Comparison of ENCODE assay signal across 20 cellular contexts in the genomic region with DNA sequence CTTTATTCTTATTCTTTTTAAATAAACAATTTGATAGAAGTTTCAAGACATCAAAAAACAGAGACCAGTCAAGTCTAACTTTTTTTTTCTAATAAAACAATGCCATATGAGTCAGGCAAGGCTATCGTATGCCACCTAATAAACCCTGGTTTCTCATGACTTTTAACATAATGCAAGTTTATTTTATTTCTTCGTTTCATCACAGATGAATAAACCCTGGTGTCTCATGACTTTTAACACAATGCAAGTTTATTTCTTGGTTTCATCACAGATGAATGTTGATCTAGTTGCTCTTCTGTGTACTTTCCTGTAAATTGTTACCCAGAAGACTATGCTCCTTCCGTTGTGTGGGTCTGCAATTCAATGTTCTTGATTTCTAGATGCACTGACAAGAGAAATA.
"Had no signal": no experiment of that assay in that cellular context is flagged by ENCODE, and none has a peak within 500 bp of the region (broad histone marks: within the 10 kb centered on the region; RNA-seq: fewer than 3 reads in every experiment).

No MANE protein-coding gene starts in this region.

- H3K4me1 ChIP-seq: esophagus muscularis mucosa, gastrocnemius medialis, heart right ventricle, left lung, lower lobe of right lung had no signal

- ATAC-seq: gastrocnemius medialis; heart right ventricle; left cardiac atrium; left lung; left ventricle myocardium superior; lower lobe of right lung; mucosa of descending colon; naive thymus-derived CD8-positive, alpha-beta T cell had no signal

- H3K9me3 ChIP-seq: esophagus muscularis mucosa, gastrocnemius medialis, heart right ventricle, left lung, lower lobe of right lung, mucosa of descending colon had no signal

- H3K27me3 ChIP-seq: esophagus muscularis mucosa, gastrocnemius medialis, heart right ventricle, left lung had no signal

- H3K36me3 ChIP-seq: esophagus muscularis mucosa, gastrocnemius medialis, heart right ventricle, left lung, lower lobe of right lung had no signal

- H3K27ac ChIP-seq: coronary artery, dorsolateral prefrontal cortex, esophagus muscularis mucosa, gastrocnemius medialis, heart right ventricle, left lung, lower lobe of right lung had no signal

- H3K4me3 ChIP-seq: coronary artery, dorsolateral prefrontal cortex, esophagus muscularis mucosa, gastrocnemius medialis, heart right ventricle, left lung, lower lobe of right lung, mucosa of descending colon had no signal

- DNase-seq: dermis blood vessel endothelial cell; dorsolateral prefrontal cortex; effector CD4-positive, alpha-beta T cell; effector memory CD4-positive, alpha-beta T cell; foreskin melanocyte; gastrocnemius medialis; glutamatergic neuron; head of caudate nucleus; heart right ventricle; hippocampal formation; left cardiac atrium; left lung; left ventricle myocardium superior; lower lobe of right lung; mesenchymal stem cell; mucosa of descending colon; naive B cell; naive thymus-derived CD8-positive, alpha-beta T cell had no signal
